In the genomic region with DNA sequence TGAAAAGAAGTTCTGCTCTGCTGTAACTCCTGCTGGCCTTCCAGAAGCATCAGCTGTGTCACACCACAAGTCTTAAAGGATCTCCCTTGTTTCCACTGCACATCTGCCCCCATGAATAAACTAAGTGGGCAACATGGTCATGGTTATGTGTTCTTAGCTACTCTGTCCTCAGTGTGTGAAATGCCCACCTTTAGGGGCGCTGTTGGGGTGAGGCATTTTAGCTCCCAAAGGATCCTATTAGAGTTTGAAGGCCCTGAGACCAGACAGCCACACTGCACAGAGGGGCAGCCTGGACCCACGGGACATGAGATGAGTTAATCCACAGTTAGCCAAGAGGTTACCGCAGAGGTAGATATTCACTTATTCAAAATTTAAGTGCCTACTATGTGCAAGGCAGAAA, we compare ENCODE assay signal across 16 cellular contexts.
A peak's percentile ranks its signal among the peaks of the same experiment; 100 is the strongest.
DNase-seq lines count a peak whose midpoint lies in the region; ATAC-seq and TF ChIP-seq lines count a peak whose summit lies in the region.
"Had no signal": no experiment of that assay in that cellular context is flagged by ENCODE, and none has a peak within 500 bp of the region (broad histone marks: within the 10 kb centered on the region; RNA-seq: fewer than 3 reads in every experiment).

No MANE protein-coding gene starts in this region.

- H2BK5ac ChIP-seq in mesendoderm (ENCODE audit: low read length), result no peak overlapping the region

- DNase-seq in DMS53 (lab: John Stamatoyannopoulos, UW) (peak; percentile 47), DMS53 treated with DMSO at 0.1 percent for 48 hours (lab: John Stamatoyannopoulos, UW; ENCODE audit: unreplicated experiment) (no peak), PC-3 (peak; percentile 3), mesendoderm (peak; percentile 24), NCI-H2196 (lab: John Stamatoyannopoulos, UW; ENCODE audit: unreplicated experiment) (no peak), esophagus squamous epithelium (lab: John Stamatoyannopoulos, UW) (no peak)
- DNase-seq: NCI-H1417 treated with DMSO at 0.1 percent for 48 hours, NCI-H2029 treated with DMSO at 0.1 percent for 48 hours, NCI-H524 treated with DMSO at 0.1 percent for 48 hours, Peyer's patch, SHP77 treated with DMSO at 0.1 percent for 48 hours had no signal

- H3K9ac ChIP-seq in PC-3 (ENCODE audit: low read length) (no peak overlapping the region), mesendoderm (ENCODE audit: low read length) (no peak overlapping the region)
- H3K9ac ChIP-seq: BLaER1 treated with 17β-estradiol and CSF1 and Interleukin-3, amounts not matched to agents 10 nM and 100 nM had no signal

- H3K27ac ChIP-seq in PC-3 (ENCODE audit: low read length) (no peak overlapping the region), mesendoderm (ENCODE audit: low read depth, low read length) (no peak overlapping the region), esophagus squamous epithelium (no peak overlapping the region)
- H3K27ac ChIP-seq: 22Rv1; BLaER1 treated with 17β-estradiol and CSF1 and Interleukin-3, amounts not matched to agents 10 nM and 100 nM; Peyer's patch had no signal

- POLR2A ChIA-PET in PC-3 (lab: Charles Lee; ENCODE audit: unreplicated experiment), result no interaction called here

- BruUV-seq in PC-3 (replicated peaks; lab: Mats Ljungman, UMichigan), result no TSS peak

- H3K18ac ChIP-seq in mesendoderm (ENCODE audit: low read length), result no peak overlapping the region

- H3K56ac ChIP-seq in mesendoderm (ENCODE audit: low read length), result no peak overlapping the region

- no peaks in the 10 kb centered on the region for H3K79me2 ChIP-seq in PC-3 (ENCODE audit: low read length)
- no peaks in the 10 kb centered on the region for H3K79me2 ChIP-seq in mesendoderm (ENCODE audit: control insufficient read depth, insufficient read depth, low read length)

- H3K9me3 ChIP-seq in PC-3 (ENCODE audit: low read length) (no peaks in the 10 kb centered on the region), esophagus squamous epithelium (no peaks in the 10 kb centered on the region)
- H3K9me3 ChIP-seq: HAP-1, Peyer's patch had no signal

- no peaks in the 10 kb centered on the region for H4K20me1 ChIP-seq in PC-3 (ENCODE audit: low read length)
- H4K20me1 ChIP-seq: BLaER1 treated with 17β-estradiol and CSF1 and Interleukin-3, amounts not matched to agents 10 nM and 100 nM had no signal

- H3K27me3 ChIP-seq in PC-3 (ENCODE audit: low read length) (peaks cover 24% of the 10 kb centered on the region), mesendoderm (ENCODE audit: insufficient read depth, low read length, poor library complexity) (no peaks in the 10 kb centered on the region), esophagus squamous epithelium (no peaks in the 10 kb centered on the region)
- H3K27me3 ChIP-seq: BLaER1 treated with 17β-estradiol and CSF1 and Interleukin-3, amounts not matched to agents 10 nM and 100 nM; Peyer's patch had no signal

- CTCF ChIA-PET in PC-3 (lab: Charles Lee), result interaction anchor here (0.6 kb wide), 1 partner anchor 1834 kb away, joined by 3 read pairs; no protein-coding TSS in a partner anchor

- H4K8ac ChIP-seq in mesendoderm (ENCODE audit: low read depth, low read length), result no peak overlapping the region

- no peak overlapping the region for H2BK120ac ChIP-seq in mesendoderm (ENCODE audit: low read depth, low read length)

- no CpG with 5 or more reads among the region's 3 CpGs for WGBS in mesendoderm (ENCODE audit: extremely low coverage, insufficient coverage, low lambda C conversion rate)
- WGBS in esophagus squamous epithelium, 2 donors, result 97 to 100% methylated on average over 1 to 2 of the region's 3 CpGs

- H3K4me1 ChIP-seq in PC-3 (ENCODE audit: insufficient read depth, low read length) (no peaks in the 10 kb centered on the region), mesendoderm (ENCODE audit: control insufficient read depth, low read depth, low read length) (no peaks in the 10 kb centered on the region), esophagus squamous epithelium (no peaks in the 10 kb centered on the region)
- H3K4me1 ChIP-seq: HAP-1, Peyer's patch had no signal

- no peak overlapping the region for H2AK5ac ChIP-seq in mesendoderm (ENCODE audit: low read length)

- no peak overlapping the region for H2BK15ac ChIP-seq in mesendoderm (replicated peaks; ENCODE audit: low read depth)

- H2AFZ ChIP-seq in PC-3 (ENCODE audit: low read length), result no peak overlapping the region

- no peaks in the 10 kb centered on the region for H3K9me2 ChIP-seq in PC-3 (replicated peaks; ENCODE audit: low read length)

- peak; percentile 46 for ATAC-seq in HG02885 (IDR thresholded peaks at IDR 0.05; ENCODE audit: poor library complexity, unreplicated experiment)
- ATAC-seq in PC-3, result no peak
- no peak for ATAC-seq in GM21786 (IDR thresholded peaks at IDR 0.05; ENCODE audit: unreplicated experiment)

- H3K4ac ChIP-seq in mesendoderm (ENCODE audit: low read depth, low read length), result no peak overlapping the region

- no peaks in the 10 kb centered on the region for H3K79me1 ChIP-seq in mesendoderm (ENCODE audit: low read length)

- H3K4me2 ChIP-seq in PC-3 (ENCODE audit: low read length) (no peak overlapping the region), mesendoderm (ENCODE audit: low read length) (no peak overlapping the region)
- H3K4me2 ChIP-seq: BLaER1 treated with 17β-estradiol and CSF1 and Interleukin-3, amounts not matched to agents 10 nM and 100 nM had no signal

- H3K23ac ChIP-seq in mesendoderm (ENCODE audit: low read length), result no peak overlapping the region

- H3K36me3 ChIP-seq in PC-3 (ENCODE audit: low read depth, low read length), result no peaks in the 10 kb centered on the region
- no peaks in the 10 kb centered on the region for H3K36me3 ChIP-seq in mesendoderm (ENCODE audit: control insufficient read depth, insufficient read depth, low read length)
- H3K36me3 ChIP-seq in esophagus squamous epithelium, result no peaks in the 10 kb centered on the region
- H3K36me3 ChIP-seq: BLaER1 treated with 17β-estradiol and CSF1 and Interleukin-3, amounts not matched to agents 10 nM and 100 nM; HAP-1; Peyer's patch had no signal

- no peak overlapping the region for H3K4me3 ChIP-seq in PC-3 (ENCODE audit: low read length)
- no peak overlapping the region for H3K4me3 ChIP-seq in mesendoderm (ENCODE audit: low read length)
- H3K4me3 ChIP-seq in esophagus squamous epithelium, result no peak overlapping the region
- H3K4me3 ChIP-seq: BLaER1 treated with 17β-estradiol and CSF1 and Interleukin-3, amounts not matched to agents 10 nM and 100 nM; HAP-1; Peyer's patch had no signal

- intact Hi-C loops in PC-3 (cut with micrococcal nuclease) (no loop called here), esophagus squamous epithelium (cut with DNase I) (no loop called here)

- TF ChIP-seq POLR2A in esophagus squamous epithelium (IDR thresholded peaks at IDR 0.05), result no peak

- no peaks in the 10 kb centered on the region for H3F3A ChIP-seq in PC-3 (ENCODE audit: low read length, unreplicated experiment)

- TF ChIP-seq CTCF in PC-3 (conservative IDR thresholded peaks at IDR 0.05; ENCODE audit: low read depth, low read length) (peak; percentile 35; the same call in 1 of the 2 replicates), esophagus squamous epithelium (IDR thresholded peaks at IDR 0.05) (no peak)

- H4K5ac ChIP-seq in mesendoderm (ENCODE audit: low read length), result no peak overlapping the region

Comparison
In these comparisons a context has a peak if more than half of its experiments do, and no peak if none do; other contexts are left out.
1. DNase-seq: peak in DMS53 (single experiment), PC-3 (single experiment) and mesendoderm (single experiment); none in DMS53 treated with DMSO at 0.1 percent for 48 hours (single experiment), NCI-H2196 (single experiment) and esophagus squamous epithelium (single experiment).